In genomic region chr4:122229857-122230256, GRCh38 we compare ENCODE assay signal across 24 cellular contexts.
"Had no signal": no experiment of that assay in that cellular context is flagged by ENCODE, and none has a peak within 500 bp of the region (broad histone marks: within the 10 kb centered on the region; RNA-seq: fewer than 3 reads in every experiment).

No MANE protein-coding gene starts in this region.

- H3K4me1 ChIP-seq: heart right ventricle, right atrium auricular region, suprapubic skin, tibial artery, upper lobe of right lung had no signal

- H3K4me3 ChIP-seq: heart right ventricle, hepatocyte, lung, mucosa of descending colon, ovary, right atrium auricular region, skin epidermis, suprapubic skin, thoracic aorta, tibial artery, upper lobe of right lung had no signal

- H3K36me3 ChIP-seq: ovary, right atrium auricular region had no signal

- DNase-seq: heart right ventricle; midbrain; mucosa of descending colon; naive thymus-derived CD4-positive, alpha-beta T cell; ovary; stimulated activated CD4-positive, alpha-beta T cell treated with anti-CD3 and anti-CD28 coated beads, Interleukin-12 subunit alpha, Interleukin-12 subunit beta, amount 100 ng/mL, for 4 hours; stimulated activated CD4-positive, alpha-beta T cell treated with anti-CD3 and anti-CD28 coated beads, Interleukin-15, amount 100 ng/mL, for 24 hours; stimulated activated CD4-positive, alpha-beta T cell treated with anti-CD3 and anti-CD28 coated beads, Interleukin-2, amount 100 ng/mL, for 24 hours; stimulated activated CD4-positive, alpha-beta T cell treated with anti-CD3 and anti-CD28 coated beads, Interleukin-4, amount 100 ng/mL, for 1 hour; stimulated activated naive CD4-positive, alpha-beta T cell; tibial artery; trophoblast cell; upper lobe of right lung had no signal

- ATAC-seq: heart right ventricle; mucosa of descending colon; naive thymus-derived CD4-positive, alpha-beta T cell; natural killer cell treated with Interleukin-12 subunit alpha and Interleukin-12 subunit beta and Interleukin-15 and Interleukin-18, amount 100 ng/mL, for 72 hours; sciatic nerve; upper lobe of right lung had no signal

- H3K4me3 Mint-ChIP-seq: memory B cell; naive thymus-derived CD4-positive, alpha-beta T cell; natural killer cell treated with Interleukin-12 subunit alpha and Interleukin-12 subunit beta and Interleukin-15 and Interleukin-18, amount 100 ng/mL, for 72 hours; stimulated activated naive CD8-positive, alpha-beta T cell treated with anti-CD3 and anti-CD28 coated beads, Interleukin-15, Interleukin-2, amounts not matched to agents 100 ng/mL and 50 ng/mL, for 24 hours had no signal

- H3K9me3 ChIP-seq: heart right ventricle, mucosa of descending colon, ovary, right atrium auricular region, suprapubic skin, thoracic aorta, tibial artery, upper lobe of right lung had no signal

- H3K27ac ChIP-seq: heart right ventricle, hepatocyte, ovary, right atrium auricular region, skin epidermis, suprapubic skin, thoracic aorta, tibial artery, upper lobe of right lung had no signal

- H3K4me1 Mint-ChIP-seq: memory B cell had no signal

- H3K9me3 Mint-ChIP-seq: memory B cell; naive thymus-derived CD4-positive, alpha-beta T cell; natural killer cell treated with Interleukin-12 subunit alpha and Interleukin-12 subunit beta and Interleukin-15 and Interleukin-18, amount 100 ng/mL, for 72 hours; stimulated activated naive CD8-positive, alpha-beta T cell treated with anti-CD3 and anti-CD28 coated beads, Interleukin-15, Interleukin-2, amounts not matched to agents 100 ng/mL and 50 ng/mL, for 24 hours had no signal

- H3K27ac Mint-ChIP-seq: memory B cell; naive thymus-derived CD4-positive, alpha-beta T cell; progenitor cell of endocrine pancreas; stimulated activated naive CD8-positive, alpha-beta T cell treated with anti-CD3 and anti-CD28 coated beads, Interleukin-15, Interleukin-2, amounts not matched to agents 100 ng/mL and 50 ng/mL, for 24 hours had no signal

- H3K27me3 Mint-ChIP-seq: memory B cell; naive thymus-derived CD4-positive, alpha-beta T cell; natural killer cell treated with Interleukin-12 subunit alpha and Interleukin-12 subunit beta and Interleukin-15 and Interleukin-18, amount 100 ng/mL, for 72 hours; progenitor cell of endocrine pancreas; stimulated activated naive CD8-positive, alpha-beta T cell treated with anti-CD3 and anti-CD28 coated beads, Interleukin-15, Interleukin-2, amounts not matched to agents 100 ng/mL and 50 ng/mL, for 24 hours had no signal

- H3K27me3 ChIP-seq: heart right ventricle, hepatocyte, ovary, right atrium auricular region, suprapubic skin, tibial artery, upper lobe of right lung had no signal
